Comparison of ENCODE assay signal across 8 cellular contexts in genomic region chr1:153956997-153957715, GRCh38. TPM values are rescaled to one million over a fixed set of nuclear protein-coding genes. Genes with fewer than 3 reads are reported as not detected.
DNase-seq lines count a peak whose midpoint lies in the region; ATAC-seq and TF ChIP-seq lines count a peak whose summit lies in the region.

No MANE protein-coding gene starts in this region.

- H3K9me3 Mint-ChIP-seq in natural killer cell treated with Interleukin-12 subunit alpha and Interleukin-12 subunit beta and Interleukin-15 and Interleukin-18, amount 100 ng/mL, for 72 hours = no peaks in the 10 kb centered on the region

- no peaks in the 10 kb centered on the region for H3K27me3 ChIP-seq in MG63
- H3K27me3 ChIP-seq in ectodermal cell (ENCODE audit: control insufficient read depth, insufficient read depth, low read length, poor library complexity, severe bottlenecking) = no peaks in the 10 kb centered on the region

- WGBS in ectodermal cell, 2 experiments = 42 to 47% methylated on average over 6 of the region's 6 CpGs

- H3K27me3 Mint-ChIP-seq in natural killer cell treated with Interleukin-12 subunit alpha and Interleukin-12 subunit beta and Interleukin-15 and Interleukin-18, amount 100 ng/mL, for 72 hours = no peaks in the 10 kb centered on the region

- H3K4me3 ChIP-seq in AG10803 (ENCODE audit: low read length) (peak overlapping the region; percentile 96), MG63 (peak overlapping the region; percentile 78), ectodermal cell (ENCODE audit: insufficient read depth, low read depth, low read length) (peak overlapping the region; percentile 84)

- H3K4me1 Mint-ChIP-seq in natural killer cell treated with Interleukin-12 subunit alpha and Interleukin-12 subunit beta and Interleukin-15 and Interleukin-18, amount 100 ng/mL, for 72 hours (ENCODE audit: low read depth in 2 of 2) = peaks cover 44 to 48% of the 10 kb centered on the region in 2 donors

- no peak for DNase-seq in AG10803 (ENCODE audit: low read depth)
- DNase-seq in MG63 = no peak
- DNase-seq in natural killer cell treated with Interleukin-12 subunit alpha and Interleukin-12 subunit beta and Interleukin-15 and Interleukin-18, amount 100 ng/mL, for 72 hours (ENCODE audit: low spot score) = no peak
- no peak for DNase-seq in effector CD8-positive, alpha-beta T cell (lab: John Stamatoyannopoulos, UW)
- DNase-seq in NCI-H446 (lab: John Stamatoyannopoulos, UW) = no peak
- no peak for DNase-seq in UCSD-AML1 (lab: John Stamatoyannopoulos, UW; ENCODE audit: unreplicated experiment)

- peak overlapping the region; percentile 91 to 92 for H3K27ac Mint-ChIP-seq in natural killer cell treated with Interleukin-12 subunit alpha and Interleukin-12 subunit beta and Interleukin-15 and Interleukin-18, amount 100 ng/mL, for 72 hours

- H3K9me3 ChIP-seq in MG63 (no peaks in the 10 kb centered on the region), ectodermal cell (ENCODE audit: control insufficient read depth, low read length) (no peaks in the 10 kb centered on the region)

- no peak for TF ChIP-seq CTCF in AG10803 (conservative IDR thresholded peaks at IDR 0.05; ENCODE audit: low read length)

- peaks cover 49% of the 10 kb centered on the region for H3K36me3 ChIP-seq in MG63
- peaks cover 22% of the 10 kb centered on the region for H3K36me3 ChIP-seq in ectodermal cell (ENCODE audit: control insufficient read depth, insufficient read depth, low read length)

- no peak overlapping the region for H3K27ac ChIP-seq in ectodermal cell (ENCODE audit: insufficient read depth, low read depth, low read length, poor library complexity, severe bottlenecking)

- H3K36me3 Mint-ChIP-seq in natural killer cell treated with Interleukin-12 subunit alpha and Interleukin-12 subunit beta and Interleukin-15 and Interleukin-18, amount 100 ng/mL, for 72 hours = peaks cover 14% of the 10 kb centered on the region

- H3K4me3 Mint-ChIP-seq in natural killer cell treated with Interleukin-12 subunit alpha and Interleukin-12 subunit beta and Interleukin-15 and Interleukin-18, amount 100 ng/mL, for 72 hours = peak overlapping the region; percentile 100

- H3K4me1 ChIP-seq in ectodermal cell (ENCODE audit: control insufficient read depth, insufficient read depth, low read length) = peaks cover 26% of the 10 kb centered on the region

- ATAC-seq in natural killer cell treated with Interleukin-12 subunit alpha and Interleukin-12 subunit beta and Interleukin-15 and Interleukin-18, amount 100 ng/mL, for 72 hours = no peak
- no peak for ATAC-seq in HG03469 (IDR thresholded peaks at IDR 0.05; ENCODE audit: unreplicated experiment)

RNA-seq across cellular contexts. Expression of gene CRTC2, which starts 1.3 kb away (rescaled TPM):
- total RNA-seq in MG63 (2014; rRNA removed; shearing (Covaris generic); ENCODE audit: low replicate concordance) = 0.96 and 3.6 TPM in 2 replicates
- polyA plus RNA-seq in ectodermal cell (2013, experiment 1 of 4) = 34.6 TPM
- 35.8 TPM for polyA plus RNA-seq in ectodermal cell (2013, experiment 2 of 4)
- polyA plus RNA-seq in ectodermal cell (2013, experiment 3 of 4) = 25.7 TPM
- 29.4 TPM for polyA plus RNA-seq in ectodermal cell (2013, experiment 4 of 4)
- 100 to 1,000 TPM; 103 to 129 TPM for total RNA-seq in natural killer cell treated with Interleukin-12 subunit alpha and Interleukin-12 subunit beta and Interleukin-15 and Interleukin-18, amount 100 ng/mL, for 72 hours

RNA-seq across cellular contexts. Expression of gene SLC39A1, which starts 6.2 kb away (rescaled TPM):
- total RNA-seq in MG63 (2014; rRNA removed; shearing (Covaris generic); ENCODE audit: low replicate concordance) = 154 and 223 TPM in 2 replicates
- 142 TPM for polyA plus RNA-seq in ectodermal cell (2013, experiment 1 of 4)
- 146 TPM for polyA plus RNA-seq in ectodermal cell (2013, experiment 2 of 4)
- polyA plus RNA-seq in ectodermal cell (2013, experiment 3 of 4) = 108 TPM
- polyA plus RNA-seq in ectodermal cell (2013, experiment 4 of 4) = 117 TPM
- total RNA-seq in natural killer cell treated with Interleukin-12 subunit alpha and Interleukin-12 subunit beta and Interleukin-15 and Interleukin-18, amount 100 ng/mL, for 72 hours = 10 to 100 TPM; 65.6 to 74.2 TPM

RNA-seq across cellular contexts. Expression of gene CREB3L4, which starts 10.5 kb away (rescaled TPM):
- 12.8 and 35.3 TPM in 2 replicates for total RNA-seq in MG63 (2014; rRNA removed; shearing (Covaris generic); ENCODE audit: low replicate concordance)
- 31.2 TPM for polyA plus RNA-seq in ectodermal cell (2013, experiment 1 of 4)
- polyA plus RNA-seq in ectodermal cell (2013, experiment 2 of 4) = 29.9 TPM
- 29.5 TPM for polyA plus RNA-seq in ectodermal cell (2013, experiment 3 of 4)
- polyA plus RNA-seq in ectodermal cell (2013, experiment 4 of 4) = 35.7 TPM
- total RNA-seq in natural killer cell treated with Interleukin-12 subunit alpha and Interleukin-12 subunit beta and Interleukin-15 and Interleukin-18, amount 100 ng/mL, for 72 hours = 1 to 10 TPM; 4.5 to 6.1 TPM

RNA-seq across cellular contexts. Expression of gene DENND4B, which starts 10.6 kb away (rescaled TPM):
- 7.7 and 9.3 TPM in 2 replicates for total RNA-seq in MG63 (2014; rRNA removed; shearing (Covaris generic); ENCODE audit: low replicate concordance)
- 17.6 TPM for polyA plus RNA-seq in ectodermal cell (2013, experiment 1 of 4)
- 17.6 TPM for polyA plus RNA-seq in ectodermal cell (2013, experiment 2 of 4)
- 13.5 TPM for polyA plus RNA-seq in ectodermal cell (2013, experiment 3 of 4)
- polyA plus RNA-seq in ectodermal cell (2013, experiment 4 of 4) = 15.7 TPM
- total RNA-seq in natural killer cell treated with Interleukin-12 subunit alpha and Interleukin-12 subunit beta and Interleukin-15 and Interleukin-18, amount 100 ng/mL, for 72 hours = 100 to 1,000 TPM; 161 to 205 TPM

RNA-seq across cellular contexts. Expression of gene JTB, which starts 20.3 kb away (rescaled TPM):
- 250 and 354 TPM in 2 replicates for total RNA-seq in MG63 (2014; rRNA removed; shearing (Covaris generic); ENCODE audit: low replicate concordance)
- 62.8 TPM for polyA plus RNA-seq in ectodermal cell (2013, experiment 1 of 4)
- polyA plus RNA-seq in ectodermal cell (2013, experiment 2 of 4) = 62.0 TPM
- 73.5 TPM for polyA plus RNA-seq in ectodermal cell (2013, experiment 3 of 4)
- 74.9 TPM for polyA plus RNA-seq in ectodermal cell (2013, experiment 4 of 4)
- 100 to 1,000 TPM; 164 to 255 TPM for total RNA-seq in natural killer cell treated with Interleukin-12 subunit alpha and Interleukin-12 subunit beta and Interleukin-15 and Interleukin-18, amount 100 ng/mL, for 72 hours

Comparison
In these comparisons a context has a peak if more than half of its experiments do, and no peak if none do; other contexts are left out.
1. RNA of gene CRTC2, which starts 1.3 kb away (total RNA-seq): 103 to 129 TPM in natural killer cell treated with Interleukin-12 subunit alpha and Interleukin-12 subunit beta and Interleukin-15 and Interleukin-18, amount 100 ng/mL, for 72 hours; 0.96 to 3.6 TPM in MG63; every median in the first group is over 10 times any median in the second.
2. Peak in every context shown above with its lines, with median percentiles within 50 percentile points of each other: H3K4me3 ChIP-seq.